ENCODE assay signal across 8 cellular contexts in the genomic region with DNA sequence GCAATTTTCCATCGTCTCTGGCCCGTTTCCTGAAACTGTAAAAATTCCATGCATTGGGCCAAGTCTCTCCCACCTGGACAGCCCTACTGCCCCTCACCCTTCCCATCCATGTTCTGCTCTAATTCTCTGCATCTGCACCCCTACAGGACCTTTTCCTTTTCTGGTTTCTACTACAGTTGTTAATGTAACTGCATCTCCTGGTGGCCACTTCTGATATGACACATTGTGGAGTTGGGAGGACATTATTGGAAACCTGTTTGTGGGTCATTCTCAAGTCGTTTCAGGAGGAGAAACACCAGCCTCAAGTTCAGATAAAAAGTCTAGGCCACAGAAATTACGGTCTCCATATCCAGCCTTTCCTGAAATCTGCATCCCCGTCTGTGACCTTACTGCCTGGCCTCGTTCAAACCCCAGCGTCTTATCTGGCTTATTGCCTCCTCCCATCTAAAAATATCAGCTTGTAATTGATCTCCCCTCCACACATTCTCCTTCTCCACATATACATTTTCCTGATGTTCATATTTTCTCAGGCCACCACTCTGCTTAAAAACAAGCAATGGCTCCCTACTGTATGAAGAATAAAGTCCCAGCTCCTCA. TPM values are rescaled to one million over a fixed set of nuclear protein-coding genes. Genes with fewer than 3 reads are reported as not detected.
A peak's percentile ranks its signal among the peaks of the same experiment; 100 is the strongest.
DNase-seq lines count a peak whose midpoint lies in the region; ATAC-seq and TF ChIP-seq lines count a peak whose summit lies in the region.

No MANE protein-coding gene starts in this region.

- CTCF ChIA-PET in A673 (lab: Charles Lee), result interaction anchor here (0.6 kb wide), 1 partner anchor 395 kb away, joined by 3 read pairs; no protein-coding TSS in a partner anchor

- H3K4me1 ChIP-seq in A673 (ENCODE audit: insufficient read depth, low read length, poor library complexity, severe bottlenecking) (no peaks in the 10 kb centered on the region), foreskin keratinocyte (no peaks in the 10 kb centered on the region), prostate gland (replicated peaks) (no peaks in the 10 kb centered on the region)

- DNase-seq in A673 (ENCODE audit: low spot score) (peak; percentile 75), G401 (ENCODE audit: low spot score) (peak; percentile 59), Kasumi-1 (lab: John Stamatoyannopoulos, UW) (peak; percentile 25 to 52), foreskin keratinocyte (peak in 1 of 2 donors; percentile 54), prostate gland (ENCODE audit: low spot score) (peak; percentile 18), DMS114 treated with DMSO at 0.1 percent for 48 hours (lab: John Stamatoyannopoulos, UW; ENCODE audit: unreplicated experiment) (no peak), NK-92 (lab: John Stamatoyannopoulos, UW; ENCODE audit: unreplicated experiment) (no peak)
- peak; percentile 8 to 42 for DNase-seq in activated CD4-positive, alpha-beta T cell treated with anti-CD3 and anti-CD28 coated beads for 4 hours

- peak; percentile 81 for TF ChIP-seq CTCF in A673 (conservative IDR thresholded peaks at IDR 0.05; ENCODE audit: low read depth, low read length)
- peak; percentile 96 for TF ChIP-seq CTCF in foreskin keratinocyte (conservative IDR thresholded peaks at IDR 0.05)
- TF ChIP-seq CTCF in prostate gland (IDR thresholded peaks at IDR 0.05), result peak; percentile 55 to 81 (median 73)

- ATAC-seq in foreskin keratinocyte, result peak; percentile 90

- H3K9me3 ChIP-seq in A673 (ENCODE audit: low read depth, low read length, poor library complexity, severe bottlenecking) (no peaks in the 10 kb centered on the region), prostate gland (no peaks in the 10 kb centered on the region)

- BruUV-seq in A673 (replicated peaks; lab: Mats Ljungman, UMichigan), result no TSS peak

- intact Hi-C loops in A673 (cut with micrococcal nuclease; ENCODE audit: unreplicated experiment) (loop anchor here (1.0 kb wide), 1 partner anchor 318 kb away; no protein-coding TSS in a partner anchor), prostate gland (cut with DNase I) (no loop called here)

- no peak for TF ChIP-seq POLR2A in prostate gland (IDR thresholded peaks at IDR 0.05)

- H3K36me3 ChIP-seq in A673 (ENCODE audit: insufficient read depth, low read length, poor library complexity, severe bottlenecking), result no peaks in the 10 kb centered on the region
- H3K36me3 ChIP-seq in prostate gland, result no peaks in the 10 kb centered on the region

- in situ Hi-C loops in G401 (cut with HindIII; ENCODE audit: low sequenced_read_pairs), result no loop called here

- no peak overlapping the region for H3K4me3 ChIP-seq in A673 (ENCODE audit: low read depth, low read length, poor library complexity, severe bottlenecking)
- no peak overlapping the region for H3K4me3 ChIP-seq in prostate gland

- 64% methylated on average over 7 of the region's 7 CpGs for WGBS in prostate gland

- no peaks in the 10 kb centered on the region for H3K27me3 ChIP-seq in A673 (replicated peaks; ENCODE audit: insufficient read depth, low read depth, low read length, poor library complexity)
- no peaks in the 10 kb centered on the region for H3K27me3 ChIP-seq in foreskin keratinocyte
- no peaks in the 10 kb centered on the region for H3K27me3 ChIP-seq in prostate gland (replicated peaks; ENCODE audit: insufficient read depth)

- H3K27ac ChIP-seq in A673 (ENCODE audit: low read depth, low read length, poor library complexity, severe bottlenecking) (no peak overlapping the region), foreskin keratinocyte (no peak overlapping the region), prostate gland (no peak overlapping the region)

- POLR2A ChIA-PET in A673 (lab: Charles Lee; ENCODE audit: low non-redundant PET), result no interaction called here

RNA-seq across cellular contexts. Expression of a gene that starts 37.6 kb away (rescaled TPM):
- total RNA-seq in A673 (2021) (39.9 and 66.5 TPM in 2 replicates), foreskin keratinocyte (174 and 217 TPM in 2 replicates), prostate gland (10 to 100 TPM; 38.9 to 71.6 TPM)
- 607 and 806 TPM in 2 replicates for total RNA-seq in G401 (2014; rRNA removed; shearing (Covaris generic))
- 230 and 288 TPM in 2 replicates for polyA plus RNA-seq in foreskin keratinocyte

Comparison
In these comparisons a context has a peak if more than half of its experiments do, and no peak if none do; other contexts are left out.
1. DNase-seq: peak in A673 (single experiment), G401 (single experiment), Kasumi-1 (2 of 2), activated CD4-positive, alpha-beta T cell treated with anti-CD3 and anti-CD28 coated beads for 4 hours (2 of 2) and prostate gland (single experiment); none in DMS114 treated with DMSO at 0.1 percent for 48 hours (single experiment) and NK-92 (single experiment).
2. Peak in every context shown above with its lines, with median percentiles within 50 percentile points of each other: CTCF ChIP-seq.